17 cellular contexts compared by ENCODE assay signal in the genomic region with DNA sequence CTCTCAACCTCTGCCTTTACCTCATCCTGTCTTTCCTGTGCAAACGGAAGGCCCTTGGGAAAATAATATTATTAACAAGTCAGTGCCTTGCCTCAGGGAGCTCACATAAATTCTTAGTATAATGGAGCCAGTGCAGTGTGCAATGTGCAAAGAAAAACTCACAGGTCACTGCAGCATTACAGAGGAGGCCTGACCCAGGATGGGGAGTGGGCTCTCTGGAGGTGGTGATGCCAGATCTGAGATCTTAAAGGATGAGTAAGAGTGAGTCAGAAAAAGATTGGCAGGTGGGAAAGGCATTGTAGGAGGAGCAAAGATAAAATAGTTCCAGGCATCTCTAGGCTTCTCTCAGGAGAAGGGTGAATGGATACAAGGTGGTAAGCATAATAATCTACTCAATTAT.
DNase-seq lines count a peak whose midpoint lies in the region; ATAC-seq, FAIRE-seq and TF ChIP-seq lines count a peak whose summit lies in the region.
"Had no signal": no experiment of that assay in that cellular context is flagged by ENCODE, and none has a peak within 500 bp of the region (broad histone marks: within the 10 kb centered on the region; RNA-seq: fewer than 3 reads in every experiment).

No MANE protein-coding gene starts in this region.

- H3K9me1 ChIP-seq in endothelial cell of umbilical vein (replicated peaks; ENCODE audit: control insufficient read depth, extremely low read depth, insufficient read depth, low read length), result peaks cover 2% of the 10 kb centered on the region

- intact Hi-C loops in PC-9 (cut with micrococcal nuclease; ENCODE audit: unreplicated experiment), result no loop called here
- intact Hi-C loops in endothelial cell of umbilical vein (cut with micrococcal nuclease), result no loop called here
- intact Hi-C loops in Caco-2 (cut with micrococcal nuclease; ENCODE audit: unreplicated experiment), result no loop called here

- H3K27me3 ChIP-seq in BE2C (no peaks in the 10 kb centered on the region), PC-9 (ENCODE audit: insufficient read depth, low read depth) (no peaks in the 10 kb centered on the region), endothelial cell of umbilical vein (ENCODE audit: control insufficient read depth in 2 of 2, insufficient read depth in 2 of 2, low read length in 2 of 2) (no peaks in the 10 kb centered on the region), Caco-2 (replicated peaks; ENCODE audit: control insufficient read depth, insufficient read depth, low read length) (no peaks in the 10 kb centered on the region)

- H3K4me1 ChIP-seq in BE2C (peaks cover 3% of the 10 kb centered on the region), PC-9 (replicated peaks; ENCODE audit: insufficient read depth) (peaks cover 19% of the 10 kb centered on the region), endothelial cell of umbilical vein (ENCODE audit: control insufficient read depth, extremely low read depth, insufficient read depth, low read length) (peaks cover 10% of the 10 kb centered on the region), mesodermal cell (ENCODE audit: control insufficient read depth, insufficient read depth, low read length, poor library complexity, severe bottlenecking) (peaks cover 19% of the 10 kb centered on the region), Caco-2 (0 out of 2 replicates have a peak, but pooled peaks cover 6% of the 10 kb centered on the region)
- H3K4me1 ChIP-seq: HAP-1 had no signal

- POLR2A ChIA-PET in PC-9 (lab: Charles Lee; ENCODE audit: unreplicated experiment) (interaction anchor here (0.6 kb wide), 1 partner anchor 44 kb away, joined by 3 read pairs; no protein-coding TSS in a partner anchor), endothelial cell of umbilical vein (lab: Charles Lee) (no interaction called here), Caco-2 (lab: Charles Lee) (no interaction called here)

- H3K27ac ChIP-seq in PC-9, result peak overlapping the region; percentile 29; the same call in 1 of the 2 replicates
- H3K27ac ChIP-seq in endothelial cell of umbilical vein (ENCODE audit: insufficient read depth, low read depth, low read length), result no peak overlapping the region
- peak overlapping the region; percentile 39 for H3K27ac ChIP-seq in mesodermal cell (ENCODE audit: low read depth, low read length, severe bottlenecking)
- H3K27ac ChIP-seq: C4-2B had no signal

- no peak overlapping the region for H3K27ac Mint-ChIP-seq in Caco-2 (ENCODE audit: unreplicated experiment)
- no peak overlapping the region for H3K27ac Mint-ChIP-seq in stimulated activated naive CD8-positive, alpha-beta T cell treated with anti-CD3 and anti-CD28 coated beads, Interleukin-15, amount 100 ng/mL, for 72 hours

- H2AFZ ChIP-seq in PC-9, result no peak overlapping the region
- H2AFZ ChIP-seq in endothelial cell of umbilical vein (ENCODE audit: low read depth, low read length), result no peak overlapping the region

- no CpG with 5 or more reads among the region's 1 CpG for WGBS in mesodermal cell (ENCODE audit: insufficient coverage in 2 of 2), 2 experiments

- no peaks in the 10 kb centered on the region for H3K27me3 Mint-ChIP-seq in Caco-2 (ENCODE audit: insufficient read depth, unreplicated experiment)
- no peaks in the 10 kb centered on the region for H3K27me3 Mint-ChIP-seq in stimulated activated naive CD8-positive, alpha-beta T cell treated with anti-CD3 and anti-CD28 coated beads, Interleukin-15, amount 100 ng/mL, for 72 hours

- no peak overlapping the region for H3K9ac ChIP-seq in endothelial cell of umbilical vein (replicated peaks; ENCODE audit: extremely low read depth, insufficient read depth, low read length)

- H3K9me3 ChIP-seq in BE2C (no peaks in the 10 kb centered on the region), PC-9 (ENCODE audit: insufficient read depth, low read depth) (no peaks in the 10 kb centered on the region), endothelial cell of umbilical vein (replicated peaks; ENCODE audit: control insufficient read depth, insufficient read depth, low read length) (no peaks in the 10 kb centered on the region), mesodermal cell (ENCODE audit: control insufficient read depth, low read length) (peaks cover 8% of the 10 kb centered on the region), Caco-2 (no peaks in the 10 kb centered on the region)
- H3K9me3 ChIP-seq: HAP-1 had no signal

- no peak for TF ChIP-seq POLR2A in endothelial cell of umbilical vein (IDR thresholded peaks at IDR 0.05; ENCODE audit: low read depth, low read length)

- no peak overlapping the region for H3K4me3 Mint-ChIP-seq in Caco-2 (ENCODE audit: unreplicated experiment)
- no peak overlapping the region for H3K4me3 Mint-ChIP-seq in stimulated activated naive CD8-positive, alpha-beta T cell treated with anti-CD3 and anti-CD28 coated beads, Interleukin-15, amount 100 ng/mL, for 72 hours

- H3K4me2 ChIP-seq in PC-9 (0 out of 2 replicates have a peak overlapping the region, but pooled peaks have one; percentile 7), endothelial cell of umbilical vein (ENCODE audit: insufficient read depth, low read length) (no peak overlapping the region)

- CTCF ChIA-PET in PC-9 (lab: Charles Lee) (no interaction called here), endothelial cell of umbilical vein (lab: Charles Lee) (interaction anchor here (1.1 kb wide), 1 partner anchor 11 kb away, joined by 3 read pairs; no protein-coding TSS in a partner anchor), Caco-2 (lab: Charles Lee) (no interaction called here)

- dilution Hi-C loops in endothelial cell of umbilical vein (cut with MboI; ENCODE audit: extremely low pct_ligation_motif_present, low sequenced_read_pairs), result no loop called here

- peaks cover 16% of the 10 kb centered on the region for H3F3A ChIP-seq in PC-9 (ENCODE audit: insufficient read depth, low read depth)

- DNase-seq in BE2C (peak; percentile 20), PC-9 (peak; percentile 26 to 73), endothelial cell of umbilical vein (ENCODE audit: low read depth, low spot score) (no peak), Caco-2 (no peak), amniotic stem cell (lab: John Stamatoyannopoulos, UW) (no peak)
- no peak for DNase-seq in activated T-cell treated with anti-CD3 and anti-CD28 coated beads, Interleukin-2, amount 50 U/mL, for 1 hour
- DNase-seq in stimulated activated naive CD8-positive, alpha-beta T cell treated with anti-CD3 and anti-CD28 coated beads, Interleukin-15, amount 100 ng/mL, for 72 hours, result no peak
- DNase-seq: COR-L47, MV-4-11, NCI-H1417, NCI-H1930, NCI-H2171 treated with DMSO at 0.1 percent for 48 hours, NCI-H748 treated with DMSO at 0.1 percent for 48 hours, PC-3 had no signal

- BruUV-seq in PC-9 (replicated peaks; lab: Mats Ljungman, UMichigan) (no TSS peak), endothelial cell of umbilical vein (replicated peaks; lab: Mats Ljungman, UMichigan) (no TSS peak), Caco-2 (replicated peaks; lab: Mats Ljungman, UMichigan) (no TSS peak)

- FAIRE-seq in endothelial cell of umbilical vein (lab: Jason Lieb, UNC), result no peak

- TF ChIP-seq CTCF in BE2C (IDR thresholded peaks at IDR 0.05; ENCODE audit: low read depth, low read length) (no peak), PC-9 (conservative IDR thresholded peaks at IDR 0.05) (no peak), endothelial cell of umbilical vein (IDR thresholded peaks at IDR 0.05; ENCODE audit: extremely low read depth in 1 of 2, insufficient read depth in 1 of 2, low read depth in 1 of 2, low read length in 2 of 2) (no peak), Caco-2 (IDR thresholded peaks at IDR 0.05; ENCODE audit: insufficient read depth in 1 of 2, low read depth in 1 of 2, low read length in 1 of 2, severe bottlenecking in 1 of 2, unreplicated experiment in 1 of 2) (no peak)

- H3K4me3 ChIP-seq in BE2C (ENCODE audit: low read depth, low read length), result no peak overlapping the region
- no peak overlapping the region for H3K4me3 ChIP-seq in PC-9
- no peak overlapping the region for H3K4me3 ChIP-seq in endothelial cell of umbilical vein (replicated peaks in 1 of 3; ENCODE audit: insufficient read depth in 1 of 3, low read depth in 1 of 3, low read length in 3 of 3)
- H3K4me3 ChIP-seq in mesodermal cell (ENCODE audit: extremely low read depth, insufficient read depth, low read length, poor library complexity, severe bottlenecking), result no peak overlapping the region
- H3K4me3 ChIP-seq in Caco-2 (ENCODE audit: low read depth, low read length), result no peak overlapping the region
- H3K4me3 ChIP-seq: HAP-1 had no signal

- no peaks in the 10 kb centered on the region for H3K36me3 Mint-ChIP-seq in Caco-2 (ENCODE audit: insufficient read depth, unreplicated experiment)

- H3K9me2 ChIP-seq in PC-9 (ENCODE audit: insufficient read depth), result no peaks in the 10 kb centered on the region

- no peaks in the 10 kb centered on the region for H3K9me3 Mint-ChIP-seq in Caco-2 (ENCODE audit: unreplicated experiment)
- H3K9me3 Mint-ChIP-seq in stimulated activated naive CD8-positive, alpha-beta T cell treated with anti-CD3 and anti-CD28 coated beads, Interleukin-15, amount 100 ng/mL, for 72 hours, result peaks cover 0 to 4% of the 10 kb centered on the region in 2 donors

- no peaks in the 10 kb centered on the region for H3K4me1 Mint-ChIP-seq in Caco-2 (ENCODE audit: low read depth, unreplicated experiment)
- H3K4me1 Mint-ChIP-seq in stimulated activated naive CD8-positive, alpha-beta T cell treated with anti-CD3 and anti-CD28 coated beads, Interleukin-15, amount 100 ng/mL, for 72 hours, result no peaks in the 10 kb centered on the region

- H3K79me2 ChIP-seq in PC-9 (ENCODE audit: low read depth) (no peaks in the 10 kb centered on the region), endothelial cell of umbilical vein (ENCODE audit: control insufficient read depth, insufficient read depth, low read length) (no peaks in the 10 kb centered on the region)

- H4K20me1 ChIP-seq in PC-9 (ENCODE audit: insufficient read depth) (no peaks in the 10 kb centered on the region), endothelial cell of umbilical vein (replicated peaks; ENCODE audit: control insufficient read depth, extremely low read depth, insufficient read depth, low read length) (no peaks in the 10 kb centered on the region)

- ATAC-seq in stimulated activated naive CD8-positive, alpha-beta T cell treated with anti-CD3 and anti-CD28 coated beads, Interleukin-15, amount 100 ng/mL, for 72 hours, result no peak
- ATAC-seq: PC-3 had no signal

- no peaks in the 10 kb centered on the region for H3K36me3 ChIP-seq in BE2C
- H3K36me3 ChIP-seq in PC-9 (ENCODE audit: low read depth), result no peaks in the 10 kb centered on the region
- no peaks in the 10 kb centered on the region for H3K36me3 ChIP-seq in endothelial cell of umbilical vein (ENCODE audit: control insufficient read depth in 2 of 2, extremely low read depth in 1 of 2, insufficient read depth in 2 of 2, low read length in 2 of 2)
- H3K36me3 ChIP-seq in mesodermal cell (ENCODE audit: control insufficient read depth, insufficient read depth, low read length), result no peaks in the 10 kb centered on the region
- H3K36me3 ChIP-seq in Caco-2 (ENCODE audit: control insufficient read depth, insufficient read depth, low read length), result no peaks in the 10 kb centered on the region
- H3K36me3 ChIP-seq: HAP-1 had no signal

TF ChIP-seq in endothelial cell of umbilical vein, 7 proteins besides CTCF, POLR2A, EP300 and RAD21 (continues in another document):
- no peak for TF ChIP-seq EZH2 (IDR thresholded peaks at IDR 0.05; ENCODE audit: borderline replicate concordance, low read depth, low read length, severe bottlenecking)
- peak; percentile 21 for TF ChIP-seq GATA2 (IDR thresholded peaks at IDR 0.05; ENCODE audit: insufficient read depth, insufficient read length, low read depth, low read length)

Comparison
In these comparisons a context has a peak if more than half of its experiments do, and no peak if none do; other contexts are left out.
1. DNase-seq: peak in BE2C (single experiment) and PC-9 (2 of 2); none in endothelial cell of umbilical vein (single experiment), activated T-cell treated with anti-CD3 and anti-CD28 coated beads, Interleukin-2, amount 50 U/mL, for 1 hour (single experiment), Caco-2 (0 of 2), amniotic stem cell (single experiment) and stimulated activated naive CD8-positive, alpha-beta T cell treated with anti-CD3 and anti-CD28 coated beads, Interleukin-15, amount 100 ng/mL, for 72 hours (0 of 2).